Comparison of ENCODE assay signal across 20 cellular contexts in genomic region chr14:29216316-29216715, GRCh38.
DNase-seq lines count a peak whose midpoint lies in the region; ATAC-seq and TF ChIP-seq lines count a peak whose summit lies in the region.
"Had no signal": no experiment of that assay in that cellular context is flagged by ENCODE, and none has a peak within 500 bp of the region (broad histone marks: within the 10 kb centered on the region; RNA-seq: fewer than 3 reads in every experiment).

No MANE protein-coding gene starts in this region.

- no peaks in the 10 kb centered on the region for H3K36me3 ChIP-seq in gastroesophageal sphincter
- H3K36me3 ChIP-seq: vagina had no signal

- DNase-seq in NCI-H1105 (lab: John Stamatoyannopoulos, UW) (peak; percentile 99), NCI-H2081 (lab: John Stamatoyannopoulos, UW) (peak; percentile 91 to 99), NCI-H748 (lab: John Stamatoyannopoulos, UW; ENCODE audit: unreplicated experiment) (peak; percentile 100), kidney tubule cell (ENCODE audit: low spot score) (peak; percentile 2), COLO829 (ENCODE audit: low spot score) (no peak)
- DNase-seq: activated CD8-positive, alpha-beta T cell treated with anti-CD3 and anti-CD28 coated beads for 36 hours; activated naive CD4-positive, alpha-beta T cell treated with anti-CD3 and anti-CD28 coated beads, Interleukin-2, amount 10 ng/mL, durations not matched to agents 7 days and 5 days; activated T-cell treated with anti-CD3 and anti-CD28 coated beads, Interleukin-2, amount 50 U/mL, for 4 hours; aorta; islet precursor cell; KG1; naive B cell; small intestine; stimulated activated CD4-positive, alpha-beta T cell treated with anti-CD3 and anti-CD28 coated beads, Interleukin-4, amount 100 ng/mL, for 4 hours; substantia nigra had no signal

- no peak for TF ChIP-seq CTCF in gastroesophageal sphincter (IDR thresholded peaks at IDR 0.05)

- H3K4me1 ChIP-seq in gastroesophageal sphincter, result no peaks in the 10 kb centered on the region
- H3K4me1 ChIP-seq: vagina had no signal

- 78 to 83% methylated on average over 4 of the region's 4 CpGs for WGBS in gastroesophageal sphincter (ENCODE audit: low coverage in 1 of 2), 2 donors

- H3K9me3 ChIP-seq in gastroesophageal sphincter, result no peaks in the 10 kb centered on the region
- H3K9me3 ChIP-seq: vagina had no signal

- no peak overlapping the region for H3K4me3 ChIP-seq in gastroesophageal sphincter
- H3K4me3 ChIP-seq: hepatocyte, vagina had no signal

- TF ChIP-seq EP300 in gastroesophageal sphincter (IDR thresholded peaks at IDR 0.05), result no peak

- TF ChIP-seq POLR2A in gastroesophageal sphincter (IDR thresholded peaks at IDR 0.05), result no peak

- no peaks in the 10 kb centered on the region for H3K27me3 ChIP-seq in gastroesophageal sphincter
- H3K27me3 ChIP-seq: vagina had no signal

- no peak overlapping the region for H3K27ac ChIP-seq in gastroesophageal sphincter
- H3K27ac ChIP-seq: hepatocyte, vagina had no signal

- no peak for ATAC-seq in HG03378 (IDR thresholded peaks at IDR 0.05; ENCODE audit: unreplicated experiment)
- no peak for ATAC-seq in gastroesophageal sphincter
- ATAC-seq: activated CD8-positive, alpha-beta T cell treated with anti-CD3 and anti-CD28 coated beads for 36 hours; activated T-cell treated with anti-CD3 and anti-CD28 coated beads, Interleukin-2, amount 50 U/mL, for 4 hours; WTC11 had no signal
